In the genomic region with DNA sequence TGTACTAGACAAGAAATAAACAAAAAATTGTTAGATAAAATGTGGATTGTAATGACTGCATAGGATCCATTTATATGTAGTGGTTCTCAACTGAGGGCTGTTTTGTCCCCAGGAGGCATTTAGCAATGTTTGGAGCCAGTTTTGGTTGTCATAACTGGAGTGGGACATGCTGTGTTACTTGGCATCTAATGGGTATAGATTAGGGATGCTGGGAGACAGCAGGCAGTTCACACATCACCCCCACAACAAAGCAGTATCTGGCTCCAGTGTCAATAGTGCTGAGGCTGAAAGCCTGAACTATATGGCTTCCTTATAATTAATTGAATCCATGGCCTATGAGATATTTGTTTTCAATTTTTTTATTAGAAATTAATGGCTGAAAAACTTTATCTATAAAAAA, we compare ENCODE assay signal across 19 cellular contexts.
DNase-seq lines count a peak whose midpoint lies in the region; ATAC-seq and TF ChIP-seq lines count a peak whose summit lies in the region.
"Had no signal": no experiment of that assay in that cellular context is flagged by ENCODE, and none has a peak within 500 bp of the region (broad histone marks: within the 10 kb centered on the region; RNA-seq: fewer than 3 reads in every experiment).

No MANE protein-coding gene starts in this region.

- H3K4me1 ChIP-seq in heart right ventricle (peaks cover 0 to 58% (median 29%) of the 10 kb centered on the region in 9 donors), right cardiac atrium (ENCODE audit: control insufficient read depth, insufficient read depth, low read length) (peaks cover 11% of the 10 kb centered on the region)
- H3K4me1 ChIP-seq: BE2C had no signal

- CTCF ChIA-PET in activated CD4-positive, alpha-beta T cell treated with anti-CD3 and anti-CD28 coated beads for 36 hours (lab: Charles Lee): no interaction called here

- POLR2A ChIA-PET in activated CD4-positive, alpha-beta T cell treated with anti-CD3 and anti-CD28 coated beads for 36 hours (lab: Charles Lee): interaction anchor here (0.6 kb wide), 1 partner anchor 23 kb away, joined by 4 read pairs; no protein-coding TSS in a partner anchor

- no peaks in the 10 kb centered on the region for H3K36me3 ChIP-seq in heart right ventricle
- H3K36me3 ChIP-seq: BE2C, HAP-1 had no signal

- intact Hi-C loops in heart right ventricle (cut with DNase I) (loop anchor here in 1 of 10 donors (10.0 kb wide), 1 partner anchor 53 kb away; no protein-coding TSS in a partner anchor), right cardiac atrium (cut with DNase I) (no loop called here)
- intact Hi-C loops in activated CD4-positive, alpha-beta T cell treated with anti-CD3 and anti-CD28 coated beads for 36 hours (cut with DNase I, micrococcal nuclease): no loop called here

- H3K9me3 Mint-ChIP-seq in activated CD4-positive, alpha-beta T cell treated with anti-CD3 and anti-CD28 coated beads for 36 hours (ENCODE audit: low read depth): no peaks in the 10 kb centered on the region
- H3K9me3 Mint-ChIP-seq: CD4-positive, alpha-beta T cell; HFFc6 had no signal

- peaks cover 2% of the 10 kb centered on the region for H3K27me3 Mint-ChIP-seq in activated CD4-positive, alpha-beta T cell treated with anti-CD3 and anti-CD28 coated beads for 36 hours
- H3K27me3 Mint-ChIP-seq: CD4-positive, alpha-beta T cell; CD8-positive, alpha-beta memory T cell had no signal

- H3K27ac ChIP-seq in caudate nucleus (ENCODE audit: low read depth, low read length): peak overlapping the region; percentile 38
- no peak overlapping the region for H3K27ac ChIP-seq in heart right ventricle
- H3K27ac ChIP-seq in right cardiac atrium (ENCODE audit: low read length): no peak overlapping the region
- H3K27ac ChIP-seq: BLaER1 treated with 17β-estradiol and CSF1 and Interleukin-3, amounts not matched to agents 10 nM and 100 nM had no signal

- no peaks in the 10 kb centered on the region for H3K4me1 Mint-ChIP-seq in activated CD4-positive, alpha-beta T cell treated with anti-CD3 and anti-CD28 coated beads for 36 hours
- H3K4me1 Mint-ChIP-seq: CD8-positive, alpha-beta memory T cell had no signal

- no peaks in the 10 kb centered on the region for H3K36me3 Mint-ChIP-seq in activated CD4-positive, alpha-beta T cell treated with anti-CD3 and anti-CD28 coated beads for 36 hours (ENCODE audit: low read depth)
- H3K36me3 Mint-ChIP-seq: CD8-positive, alpha-beta memory T cell had no signal

- H3K27ac Mint-ChIP-seq in activated CD4-positive, alpha-beta T cell treated with anti-CD3 and anti-CD28 coated beads for 36 hours: no peak overlapping the region
- H3K27ac Mint-ChIP-seq: CD14-positive monocyte; CD4-positive, alpha-beta T cell; CD8-positive, alpha-beta memory T cell; HFFc6 had no signal

- no peaks in the 10 kb centered on the region for H3K9me3 ChIP-seq in heart right ventricle
- H3K9me3 ChIP-seq in right cardiac atrium (ENCODE audit: control insufficient read depth, low read length): no peaks in the 10 kb centered on the region
- H3K9me3 ChIP-seq: BE2C; BLaER1 treated with 17β-estradiol and CSF1 and Interleukin-3, amounts not matched to agents 10 nM and 100 nM; HAP-1 had no signal

- H3K4me3 Mint-ChIP-seq in activated CD4-positive, alpha-beta T cell treated with anti-CD3 and anti-CD28 coated beads for 36 hours: no peak overlapping the region
- H3K4me3 Mint-ChIP-seq: CD14-positive monocyte; CD4-positive, alpha-beta T cell; CD8-positive, alpha-beta memory T cell; HFFc6 had no signal

- H3K4me3 ChIP-seq in heart right ventricle (no peak overlapping the region), right cardiac atrium (ENCODE audit: low read length) (no peak overlapping the region)
- H3K4me3 ChIP-seq: BLaER1 treated with 17β-estradiol and CSF1 and Interleukin-3, amounts not matched to agents 10 nM and 100 nM; HAP-1 had no signal

- H3K27me3 ChIP-seq in heart right ventricle: no peaks in the 10 kb centered on the region
- no peaks in the 10 kb centered on the region for H3K27me3 ChIP-seq in right cardiac atrium (ENCODE audit: control insufficient read depth, insufficient read depth)
- H3K27me3 ChIP-seq: BE2C; BLaER1 treated with 17β-estradiol and CSF1 and Interleukin-3, amounts not matched to agents 10 nM and 100 nM had no signal

- ATAC-seq in heart right ventricle (peak in 5 of 8 donors; percentile 36 to 91 (median 78)), right cardiac atrium (peak; percentile 78 to 83)
- ATAC-seq in activated CD4-positive, alpha-beta T cell treated with anti-CD3 and anti-CD28 coated beads for 36 hours: no peak

- TF ChIP-seq CTCF in heart right ventricle (IDR thresholded peaks at IDR 0.05): no peak

- DNase-seq in Ammon's horn (ENCODE audit: low spot score) (peak; percentile 57), caudate nucleus (lab: John Stamatoyannopoulos, UW) (no peak), heart right ventricle (no peak), right cardiac atrium (no peak), AG08395 (ENCODE audit: low spot score) (no peak), NCI-H128 (lab: John Stamatoyannopoulos, UW; ENCODE audit: unreplicated experiment) (no peak)
- no peak for DNase-seq in activated CD4-positive, alpha-beta T cell treated with anti-CD3 and anti-CD28 coated beads for 36 hours
- DNase-seq in stimulated activated CD4-positive, alpha-beta T cell treated with anti-CD3 and anti-CD28 coated beads, Interleukin-4, amount 100 ng/mL, for 24 hours: no peak
- DNase-seq: BE2C; CD4-positive, alpha-beta T cell; CD8-positive, alpha-beta memory T cell; DMS 273 treated with DMSO at 0.1 percent for 48 hours; DMS79; GF-D8; GOT3; HFFc6 had no signal
